ENCODE assay signal across 8 cellular contexts in the genomic region with DNA sequence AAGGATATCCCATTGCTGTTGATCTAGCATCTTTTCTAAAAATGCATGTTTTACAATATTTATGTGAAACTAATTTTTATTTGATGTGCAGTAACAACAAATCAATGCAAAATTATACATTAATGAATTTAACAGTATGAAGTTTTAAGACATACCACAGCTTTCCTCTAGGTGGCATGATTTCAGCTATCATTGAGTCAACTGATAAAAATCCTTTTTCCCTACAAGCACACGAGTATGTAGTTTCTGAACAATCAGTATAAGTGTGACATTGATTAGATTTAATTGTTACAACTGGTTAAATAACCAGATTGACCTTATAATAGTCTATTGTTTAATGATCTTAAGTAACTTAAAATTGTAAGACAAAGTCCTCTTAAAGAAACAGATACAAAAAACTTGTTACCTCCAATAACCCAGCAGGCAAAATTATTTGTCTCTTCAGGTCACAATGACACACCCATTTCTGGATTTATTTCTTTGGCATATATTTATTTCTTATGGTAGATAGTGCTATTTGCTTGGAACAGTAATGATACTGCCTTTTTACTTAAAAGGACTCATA. TPM values are rescaled to one million over a fixed set of nuclear protein-coding genes. Genes with fewer than 3 reads are reported as not detected.
DNase-seq lines count a peak whose midpoint lies in the region; ATAC-seq and TF ChIP-seq lines count a peak whose summit lies in the region.

No MANE protein-coding gene starts in this region.

- peak; percentile 80 for TF ChIP-seq RAD21 in SK-N-SH (IDR thresholded peaks at IDR 0.05; ENCODE audit: low read length)

- POLR2A ChIA-PET in SK-N-SH (lab: Yijun Ruan, JAX), result no interaction called here

- no peaks in the 10 kb centered on the region for H3F3A ChIP-seq in SK-N-SH (replicated peaks; ENCODE audit: insufficient read depth)

- no peaks in the 10 kb centered on the region for H3K79me2 ChIP-seq in SK-N-SH (ENCODE audit: insufficient read depth)

- peak overlapping the region in 1 of 2 experiments; percentile 6; a peak in 1 of 4 replicates for H3K27ac ChIP-seq in SK-N-SH (ENCODE audit: low read depth in 2 of 2, low read length in 1 of 2)

- TF ChIP-seq EP300 in SK-N-SH (IDR thresholded peaks at IDR 0.05; ENCODE audit: borderline replicate concordance in 1 of 2, low read depth in 1 of 2, low read length in 1 of 2), result no peak

- no peaks in the 10 kb centered on the region for H3K27me3 ChIP-seq in SK-N-SH (ENCODE audit: insufficient read depth)

- no peak overlapping the region for H3K9ac ChIP-seq in SK-N-SH

- peak; percentile 83 for TF ChIP-seq CTCF in SK-N-SH (IDR thresholded peaks at IDR 0.05)

- DNase-seq in AML-193 (lab: John Stamatoyannopoulos, UW) (peak; percentile 45 to 47), SK-N-SH (no peak), inferior parietal cortex (ENCODE audit: extremely low spot score) (peak; percentile 76), sciatic nerve (ENCODE audit: low spot score) (no peak)
- no peak for DNase-seq in central memory CD4-positive, alpha-beta T cell

- peaks cover 0 to 11% of the 10 kb centered on the region in 2 experiments; a peak in 2 of 4 replicates for H3K4me1 ChIP-seq in SK-N-SH (ENCODE audit: control insufficient read depth in 1 of 2, insufficient read depth in 2 of 2, low read depth in 1 of 2, low read length in 1 of 2)

- 4% methylated on average over 1 of the region's 1 CpG for WGBS in SK-N-SH (ENCODE audit: low lambda C conversion rate)

- H2AFZ ChIP-seq in SK-N-SH (ENCODE audit: low read depth), result no peak overlapping the region

- no peak overlapping the region for H3K4me2 ChIP-seq in SK-N-SH

- H3K4me3 ChIP-seq in SK-N-SH (ENCODE audit: low read depth in 2 of 2, low read length in 1 of 2), result no peak overlapping the region; a peak in 1 of 4 replicates

- intact Hi-C loops in sciatic nerve (cut with DNase I), result no loop called here

- ATAC-seq in GM18868 (IDR thresholded peaks at IDR 0.05; ENCODE audit: unreplicated experiment) (peak; percentile 71), HG03520 (IDR thresholded peaks at IDR 0.05; ENCODE audit: unreplicated experiment) (peak; percentile 74), sciatic nerve (no peak)
- no peak for ATAC-seq in activated CD4-positive, CD25-positive, alpha-beta regulatory T cell treated with anti-CD3 and anti-CD28 coated beads, Interleukin-2, amount 50 U/mL, for 24 hours

- no peaks in the 10 kb centered on the region for H3K9me2 ChIP-seq in SK-N-SH

- no peaks in the 10 kb centered on the region for H3K9me3 ChIP-seq in SK-N-SH

- CTCF ChIA-PET in SK-N-SH (lab: Yijun Ruan, JAX), result interaction anchor here (0.8 to 2.2 kb wide), 13 partner anchors 9 to 1473 kb away, joined by 3 to 16 read pairs (median 4); no protein-coding TSS in a partner anchor

- H3K36me3 ChIP-seq in SK-N-SH (replicated peaks in 1 of 2; ENCODE audit: control insufficient read depth in 1 of 2, insufficient read depth in 2 of 2, low read length in 1 of 2), result peaks cover 0 to 13% of the 10 kb centered on the region in 2 experiments

- no peaks in the 10 kb centered on the region for H4K20me1 ChIP-seq in SK-N-SH (ENCODE audit: insufficient read depth)

TF ChIP-seq in SK-N-SH, 30 proteins besides CTCF, POLR2A, EP300 and RAD21:
- TF ChIP-seq GATA2 (CRISPR knock-in tag; IDR thresholded peaks at IDR 0.05) (peak; percentile 20; the same call in 1 of the 2 replicates), FOSL2 (IDR thresholded peaks at IDR 0.05; ENCODE audit: borderline replicate concordance, low read depth) (no peak), SMC3 (IDR thresholded peaks at IDR 0.05; ENCODE audit: low read depth, low read length) (peak; percentile 45), FOXM1 (IDR thresholded peaks at IDR 0.05; ENCODE audit: low read depth) (no peak), TEAD4 (IDR thresholded peaks at IDR 0.05; ENCODE audit: borderline replicate concordance, insufficient read depth) (no peak)

RNA-seq across cellular contexts. Expression of gene TGFB2, which starts 5.8 kb away (rescaled TPM):
- polyA plus RNA-seq in SK-N-SH (2012; rRNA removed), result 2.4 and 3.8 TPM in 2 replicates
- 4.0 and 5.1 TPM in 2 replicates for polyA plus RNA-seq in SK-N-SH (2012; cell fraction: cytosol; rRNA removed)
- 2.6 and 7.2 TPM in 2 replicates for polyA plus RNA-seq in SK-N-SH (2012; cell fraction: nucleus; rRNA removed)
- 46.8 TPM for total RNA-seq in sciatic nerve

RNA-seq across cellular contexts. Expression of gene RRP15, which starts 54.3 kb away (rescaled TPM):
- polyA plus RNA-seq in SK-N-SH (2012; rRNA removed), result 2.1 and 2.8 TPM in 2 replicates
- polyA plus RNA-seq in SK-N-SH (2012; cell fraction: cytosol; rRNA removed), result 3.1 and 4.9 TPM in 2 replicates
- polyA plus RNA-seq in SK-N-SH (2012; cell fraction: nucleus; rRNA removed), result 1.4 and 2.9 TPM in 2 replicates
- total RNA-seq in sciatic nerve, result 22.8 TPM

Comparison
In these comparisons a context has a peak if more than half of its experiments do, and no peak if none do; other contexts are left out.
1. DNase-seq: peak in AML-193 (2 of 2) and inferior parietal cortex (single experiment); none in SK-N-SH (single experiment), central memory CD4-positive, alpha-beta T cell (single experiment) and sciatic nerve (single experiment).
2. ATAC-seq: peak in GM18868 (single experiment) and HG03520 (single experiment); none in sciatic nerve (single experiment) and activated CD4-positive, CD25-positive, alpha-beta regulatory T cell treated with anti-CD3 and anti-CD28 coated beads, Interleukin-2, amount 50 U/mL, for 24 hours (0 of 2).